In genomic region chr1:37487619-37487984, GRCh38 we compare ENCODE assay signal across 9 cellular contexts. TPM values are rescaled to one million over a fixed set of nuclear protein-coding genes. Genes with fewer than 3 reads are reported as not detected.
DNase-seq lines count a peak whose midpoint lies in the region; ATAC-seq and TF ChIP-seq lines count a peak whose summit lies in the region.
"Had no signal": no experiment of that assay in that cellular context is flagged by ENCODE, and none has a peak within 500 bp of the region (broad histone marks: within the 10 kb centered on the region; RNA-seq: fewer than 3 reads in every experiment).

No MANE protein-coding gene starts in this region.

- H3K36me3 ChIP-seq in suprapubic skin: peaks cover 47% of the 10 kb centered on the region

- H3K27ac Mint-ChIP-seq in activated naive CD4-positive, alpha-beta T cell treated with anti-CD3 and anti-CD28 coated beads for 36 hours: peak overlapping the region; percentile 48
- peak overlapping the region; percentile 69 for H3K27ac Mint-ChIP-seq in activated T-helper 17 cell treated with anti-CD3 and anti-CD28 coated beads, Interleukin-2, amount 50 U/mL, for 72 hours
- H3K27ac Mint-ChIP-seq in memory B cell: peak overlapping the region; percentile 66

- peaks cover 4% of the 10 kb centered on the region for H3K36me3 Mint-ChIP-seq in activated naive CD4-positive, alpha-beta T cell treated with anti-CD3 and anti-CD28 coated beads for 36 hours (ENCODE audit: low read depth)
- H3K36me3 Mint-ChIP-seq in activated T-helper 17 cell treated with anti-CD3 and anti-CD28 coated beads, Interleukin-2, amount 50 U/mL, for 72 hours (ENCODE audit: low read depth): peaks cover 66% of the 10 kb centered on the region
- H3K36me3 Mint-ChIP-seq in memory B cell: peaks cover 13% of the 10 kb centered on the region

- no peaks in the 10 kb centered on the region for H3K27me3 ChIP-seq in suprapubic skin
- H3K27me3 ChIP-seq: dorsolateral prefrontal cortex had no signal

- no peaks in the 10 kb centered on the region for H3K9me3 ChIP-seq in suprapubic skin

- no peak for ATAC-seq in activated T-helper 17 cell treated with anti-CD3 and anti-CD28 coated beads, Interleukin-2, amount 50 U/mL, for 72 hours (replicated peaks)
- no peak for ATAC-seq in memory B cell (ENCODE audit: low read depth)
- ATAC-seq in GM21447 (IDR thresholded peaks at IDR 0.05; ENCODE audit: unreplicated experiment): no peak

- no peak for TF ChIP-seq CTCF in suprapubic skin (IDR thresholded peaks at IDR 0.05)

- no peaks in the 10 kb centered on the region for H3K27me3 Mint-ChIP-seq in activated naive CD4-positive, alpha-beta T cell treated with anti-CD3 and anti-CD28 coated beads for 36 hours (ENCODE audit: low read depth)
- H3K27me3 Mint-ChIP-seq in activated T-helper 17 cell treated with anti-CD3 and anti-CD28 coated beads, Interleukin-2, amount 50 U/mL, for 72 hours: no peaks in the 10 kb centered on the region
- H3K27me3 Mint-ChIP-seq in memory B cell: no peaks in the 10 kb centered on the region

- H3K9me3 Mint-ChIP-seq in activated naive CD4-positive, alpha-beta T cell treated with anti-CD3 and anti-CD28 coated beads for 36 hours: no peaks in the 10 kb centered on the region
- H3K9me3 Mint-ChIP-seq in activated T-helper 17 cell treated with anti-CD3 and anti-CD28 coated beads, Interleukin-2, amount 50 U/mL, for 72 hours: no peaks in the 10 kb centered on the region
- H3K9me3 Mint-ChIP-seq in memory B cell: no peaks in the 10 kb centered on the region

- intact Hi-C loops in activated naive CD4-positive, alpha-beta T cell treated with anti-CD3 and anti-CD28 coated beads for 36 hours (cut with micrococcal nuclease): loop anchor here (1.0 to 5.0 kb wide), 2 partner anchors 32 to 195 kb away; no protein-coding TSS in a partner anchor

- CTCF ChIA-PET in activated naive CD4-positive, alpha-beta T cell treated with anti-CD3 and anti-CD28 coated beads for 36 hours (lab: Charles Lee): interaction anchor here (0.6 to 10.8 kb wide), 24 partner anchors 12 to 205 kb away, joined by 3 to 287 read pairs (median 5); partner anchors contain the start of genes CDCA8, MEAF6 and ZC3H12A

- H3K4me1 Mint-ChIP-seq in activated naive CD4-positive, alpha-beta T cell treated with anti-CD3 and anti-CD28 coated beads for 36 hours (ENCODE audit: low read depth): peaks cover 11% of the 10 kb centered on the region
- H3K4me1 Mint-ChIP-seq in activated T-helper 17 cell treated with anti-CD3 and anti-CD28 coated beads, Interleukin-2, amount 50 U/mL, for 72 hours: peaks cover 20% of the 10 kb centered on the region
- peaks cover 17% of the 10 kb centered on the region for H3K4me1 Mint-ChIP-seq in memory B cell

- DNase-seq in activated naive CD4-positive, alpha-beta T cell treated with anti-CD3 and anti-CD28 coated beads for 36 hours: no peak
- no peak for DNase-seq in activated naive CD4-positive, alpha-beta T cell treated with anti-CD3 and anti-CD28 coated beads, Interleukin-2, amount 50 U/mL, for 16 hours
- no peak for DNase-seq in memory B cell (ENCODE audit: low spot score in 2 of 2)
- DNase-seq in suprapubic skin (ENCODE audit: low spot score in 2 of 2): no peak
- no peak for DNase-seq in middle frontal gyrus (ENCODE audit: extremely low spot score, low spot score)
- no peak for DNase-seq in activated gamma-delta T cell (lab: John Stamatoyannopoulos, UW)

- H3K4me1 ChIP-seq in suprapubic skin: peaks cover 43% of the 10 kb centered on the region

- 72% methylated on average over 5 of the region's 5 CpGs for WGBS in suprapubic skin

- no peak for TF ChIP-seq EP300 in suprapubic skin (IDR thresholded peaks at IDR 0.05)

- no peak overlapping the region for H3K4me3 Mint-ChIP-seq in activated naive CD4-positive, alpha-beta T cell treated with anti-CD3 and anti-CD28 coated beads for 36 hours
- no peak overlapping the region for H3K4me3 Mint-ChIP-seq in activated T-helper 17 cell treated with anti-CD3 and anti-CD28 coated beads, Interleukin-2, amount 50 U/mL, for 72 hours
- no peak overlapping the region for H3K4me3 Mint-ChIP-seq in memory B cell

- H3K4me3 ChIP-seq in suprapubic skin: no peak overlapping the region
- H3K4me3 ChIP-seq: dorsolateral prefrontal cortex had no signal

- no peak for TF ChIP-seq POLR2A in suprapubic skin (IDR thresholded peaks at IDR 0.05)

- H3K27ac ChIP-seq in suprapubic skin: peak overlapping the region; percentile 80

RNA-seq across cellular contexts. Expression of gene ZC3H12A, which starts 13.2 kb away (rescaled TPM):
- total RNA-seq in activated naive CD4-positive, alpha-beta T cell treated with anti-CD3 and anti-CD28 coated beads for 36 hours: 10 to 100 TPM; 29.0 to 33.6 TPM
- 10 to 100 TPM; 40.1 to 73.3 TPM for total RNA-seq in activated T-helper 17 cell treated with anti-CD3 and anti-CD28 coated beads, Interleukin-2, amount 50 U/mL, for 72 hours
- 100 to 1,000 TPM in 1 of 4 donors, 10 to 100 TPM in 3; 47.7 to 107 (median 56.1) TPM for total RNA-seq in suprapubic skin

RNA-seq across cellular contexts. Expression of gene MEAF6, which starts 27.0 kb away (rescaled TPM):
- 10 to 100 TPM; 57.5 to 62.8 TPM for total RNA-seq in activated naive CD4-positive, alpha-beta T cell treated with anti-CD3 and anti-CD28 coated beads for 36 hours
- total RNA-seq in activated T-helper 17 cell treated with anti-CD3 and anti-CD28 coated beads, Interleukin-2, amount 50 U/mL, for 72 hours: 10 to 100 TPM; 53.1 to 56.8 TPM
- total RNA-seq in suprapubic skin: 100 to 1,000 TPM in 1 of 4 donors, 10 to 100 TPM in 3; 63.6 to 105 (median 68.7) TPM
